Comparison of ENCODE assay signal across 9 cellular contexts in genomic region chr1:54298284-54299033, GRCh38.
DNase-seq lines count a peak whose midpoint lies in the region; ATAC-seq and TF ChIP-seq lines count a peak whose summit lies in the region.
"Had no signal": no experiment of that assay in that cellular context is flagged by ENCODE, and none has a peak within 500 bp of the region (broad histone marks: within the 10 kb centered on the region; RNA-seq: fewer than 3 reads in every experiment).

No MANE protein-coding gene starts in this region.

- DNase-seq in T-helper 2 cell treated with Interferon-gamma antibody and Interleukin-4, amounts not matched to agents 5 μg/mL and 100 μg/mL, for 36 hours (ENCODE audit: low spot score): no peak
- no peak for DNase-seq in T-helper 2 cell
- peak in 1 of 4 donors; percentile 27 for DNase-seq in body of pancreas
- DNase-seq in mesenchymal stem cell: no peak
- DNase-seq in tibial artery: no peak
- DNase-seq in SHP77 treated with DMSO at 0.1 percent for 48 hours (lab: John Stamatoyannopoulos, UW): no peak
- no peak for DNase-seq in activated CD4-positive, alpha-beta memory T cell treated with anti-CD3 and anti-CD28 coated beads, Interleukin-2, amount 10 ng/mL, durations not matched to agents 7 days and 5 days
- no peak for DNase-seq in NCI-H146 (lab: John Stamatoyannopoulos, UW)

- H4K8ac ChIP-seq in mesenchymal stem cell (ENCODE audit: low read length): no peak overlapping the region

- TF ChIP-seq CTCF in body of pancreas (IDR thresholded peaks at IDR 0.05): no peak
- TF ChIP-seq CTCF in tibial artery (IDR thresholded peaks at IDR 0.05): no peak

- H3K4me1 ChIP-seq in body of pancreas (peaks cover 17% of the 10 kb centered on the region), mesenchymal stem cell (ENCODE audit: control insufficient read depth, insufficient read depth, low read depth, low read length) (peaks cover 38% of the 10 kb centered on the region), tibial artery (peaks cover 7 to 76% (median 65%) of the 10 kb centered on the region in 4 donors)

- no peak for ATAC-seq in body of pancreas

- TF ChIP-seq POLR2A in body of pancreas (IDR thresholded peaks at IDR 0.05): no peak

- POLR2A ChIA-PET in activated CD4-positive, alpha-beta memory T cell treated with anti-CD3 and anti-CD28 coated beads, Interleukin-2, amount 10 ng/mL, durations not matched to agents 7 days and 5 days (lab: Charles Lee): no interaction called here

- peak overlapping the region; percentile 73 for H4K91ac ChIP-seq in mesenchymal stem cell (ENCODE audit: low read length)

- no peak overlapping the region for H2BK120ac ChIP-seq in mesenchymal stem cell (ENCODE audit: low read depth, low read length)

- H3K4me3 Mint-ChIP-seq in T-helper 2 cell treated with Interferon-gamma antibody and Interleukin-4, amounts not matched to agents 5 μg/mL and 100 μg/mL, for 36 hours: peak overlapping the region; percentile 58
- H3K4me3 Mint-ChIP-seq in activated CD4-positive, alpha-beta memory T cell treated with anti-CD3 and anti-CD28 coated beads, Interleukin-2, amount 10 ng/mL, durations not matched to agents 7 days and 5 days: no peak overlapping the region
- H3K4me3 Mint-ChIP-seq: IgD-negative memory B cell had no signal

- H3K4ac ChIP-seq in mesenchymal stem cell (ENCODE audit: low read depth in 1 of 2, low read length in 2 of 2): no peak overlapping the region

- peak overlapping the region in 3 of 4 donors; percentile 41 to 53 (median 46) for H3K27ac ChIP-seq in body of pancreas
- H3K27ac ChIP-seq in mesenchymal stem cell (ENCODE audit: low read length, poor library complexity, severe bottlenecking): no peak overlapping the region
- H3K27ac ChIP-seq in tibial artery: peak overlapping the region; percentile 87 to 98

- no peak overlapping the region for H2BK12ac ChIP-seq in mesenchymal stem cell (ENCODE audit: low read length in 2 of 2)

- H2BK5ac ChIP-seq in mesenchymal stem cell (ENCODE audit: low read depth, low read length, poor library complexity, severe bottlenecking): no peak overlapping the region

- H3K9me3 ChIP-seq in body of pancreas: no peaks in the 10 kb centered on the region
- no peaks in the 10 kb centered on the region for H3K9me3 ChIP-seq in mesenchymal stem cell (ENCODE audit: control insufficient read depth, low read length)
- H3K9me3 ChIP-seq in tibial artery: no peaks in the 10 kb centered on the region

- CTCF ChIA-PET in activated CD4-positive, alpha-beta memory T cell treated with anti-CD3 and anti-CD28 coated beads, Interleukin-2, amount 10 ng/mL, durations not matched to agents 7 days and 5 days (lab: Charles Lee): no interaction called here

- H3K36me3 Mint-ChIP-seq in T-helper 2 cell treated with Interferon-gamma antibody and Interleukin-4, amounts not matched to agents 5 μg/mL and 100 μg/mL, for 36 hours (ENCODE audit: low read depth): no peaks in the 10 kb centered on the region
- no peaks in the 10 kb centered on the region for H3K36me3 Mint-ChIP-seq in activated CD4-positive, alpha-beta memory T cell treated with anti-CD3 and anti-CD28 coated beads, Interleukin-2, amount 10 ng/mL, durations not matched to agents 7 days and 5 days (ENCODE audit: low read depth)

- H2BK15ac ChIP-seq in mesenchymal stem cell (ENCODE audit: low read depth, poor library complexity, severe bottlenecking): peak overlapping the region; percentile 26

- no peaks in the 10 kb centered on the region for H3K27me3 ChIP-seq in body of pancreas
- no peaks in the 10 kb centered on the region for H3K27me3 ChIP-seq in mesenchymal stem cell (ENCODE audit: control insufficient read depth in 1 of 2, insufficient read depth in 1 of 2, low read length in 2 of 2)
- no peaks in the 10 kb centered on the region for H3K27me3 ChIP-seq in tibial artery

- H2AK5ac ChIP-seq in mesenchymal stem cell (ENCODE audit: low read length, severe bottlenecking): no peak overlapping the region

- no peak overlapping the region for H3K4me2 ChIP-seq in mesenchymal stem cell (ENCODE audit: low read length, poor library complexity, severe bottlenecking)

- peak overlapping the region; percentile 15 for H3K27ac Mint-ChIP-seq in T-helper 2 cell treated with Interferon-gamma antibody and Interleukin-4, amounts not matched to agents 5 μg/mL and 100 μg/mL, for 36 hours
- no peak overlapping the region for H3K27ac Mint-ChIP-seq in activated CD4-positive, alpha-beta memory T cell treated with anti-CD3 and anti-CD28 coated beads, Interleukin-2, amount 10 ng/mL, durations not matched to agents 7 days and 5 days
- H3K27ac Mint-ChIP-seq: IgD-negative memory B cell had no signal

- H3K9me3 Mint-ChIP-seq in T-helper 2 cell treated with Interferon-gamma antibody and Interleukin-4, amounts not matched to agents 5 μg/mL and 100 μg/mL, for 36 hours: no peaks in the 10 kb centered on the region
- H3K9me3 Mint-ChIP-seq in activated CD4-positive, alpha-beta memory T cell treated with anti-CD3 and anti-CD28 coated beads, Interleukin-2, amount 10 ng/mL, durations not matched to agents 7 days and 5 days: no peaks in the 10 kb centered on the region
- H3K9me3 Mint-ChIP-seq: IgD-negative memory B cell had no signal

- intact Hi-C loops in body of pancreas (cut with DNase I) (no loop called here), tibial artery (cut with DNase I; ENCODE audit: low total_unique reads) (no loop called here)

- no peak overlapping the region for H3K23ac ChIP-seq in mesenchymal stem cell (ENCODE audit: low read length in 2 of 2)

- H3K9ac ChIP-seq in mesenchymal stem cell (ENCODE audit: low read length): no peak overlapping the region

- H3K36me3 ChIP-seq in body of pancreas (replicated peaks in 1 of 2; ENCODE audit: insufficient read depth in 1 of 2, low read depth in 2 of 2) (no peaks in the 10 kb centered on the region), mesenchymal stem cell (ENCODE audit: control insufficient read depth in 1 of 2, insufficient read depth in 2 of 2, low read depth in 1 of 2, low read length in 2 of 2) (no peaks in the 10 kb centered on the region), tibial artery (no peaks in the 10 kb centered on the region)

- H3K18ac ChIP-seq in mesenchymal stem cell (ENCODE audit: low read depth in 1 of 2, low read length in 2 of 2): peak overlapping the region; percentile 8 to 54

- peak overlapping the region in 1 of 2 experiments; percentile 80 for H3K14ac ChIP-seq in mesenchymal stem cell (ENCODE audit: low read length in 2 of 2)

- WGBS in body of pancreas, 2 donors: 33 to 39% methylated on average over 18 to 20 of the region's 20 CpGs
- 87% methylated on average over 20 of the region's 20 CpGs for WGBS in mesenchymal stem cell

- H3K4me3 ChIP-seq in body of pancreas (no peak overlapping the region), mesenchymal stem cell (ENCODE audit: insufficient read depth in 1 of 2, low read depth in 1 of 2, low read length in 2 of 2) (no peak overlapping the region), tibial artery (no peak overlapping the region)

- H2AFZ ChIP-seq in mesenchymal stem cell (ENCODE audit: low read depth, low read length): no peak overlapping the region

- H3K27me3 Mint-ChIP-seq in T-helper 2 cell treated with Interferon-gamma antibody and Interleukin-4, amounts not matched to agents 5 μg/mL and 100 μg/mL, for 36 hours (ENCODE audit: low read depth): no peaks in the 10 kb centered on the region
- no peaks in the 10 kb centered on the region for H3K27me3 Mint-ChIP-seq in activated CD4-positive, alpha-beta memory T cell treated with anti-CD3 and anti-CD28 coated beads, Interleukin-2, amount 10 ng/mL, durations not matched to agents 7 days and 5 days
- H3K27me3 Mint-ChIP-seq: IgD-negative memory B cell had no signal

- peaks cover 19% of the 10 kb centered on the region for H3K4me1 Mint-ChIP-seq in T-helper 2 cell treated with Interferon-gamma antibody and Interleukin-4, amounts not matched to agents 5 μg/mL and 100 μg/mL, for 36 hours (ENCODE audit: low read depth)
- peaks cover 26% of the 10 kb centered on the region for H3K4me1 Mint-ChIP-seq in activated CD4-positive, alpha-beta memory T cell treated with anti-CD3 and anti-CD28 coated beads, Interleukin-2, amount 10 ng/mL, durations not matched to agents 7 days and 5 days

- peaks cover 55% of the 10 kb centered on the region for H3K79me1 ChIP-seq in mesenchymal stem cell (replicated peaks; ENCODE audit: low read length, poor library complexity, severe bottlenecking)
